ENCODE assay signal across 33 cellular contexts in the genomic region with DNA sequence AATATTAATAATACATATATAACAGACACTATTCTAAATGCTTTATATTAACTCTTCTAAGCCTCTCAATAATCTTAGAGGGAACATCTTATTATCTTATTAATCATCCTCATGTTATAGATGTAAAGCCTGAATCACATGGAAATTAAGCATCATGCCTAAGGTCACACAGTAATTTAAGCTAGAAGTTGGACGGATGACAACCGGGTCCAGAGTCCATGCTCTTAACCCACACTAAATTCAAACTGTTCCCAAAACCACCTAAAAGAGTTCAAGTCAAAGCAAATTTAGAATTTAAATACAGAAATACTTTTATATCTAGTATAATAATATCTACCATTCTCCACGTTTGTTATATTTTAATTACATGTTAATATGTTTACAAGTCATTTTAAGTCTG.
"Had no signal": no experiment of that assay in that cellular context is flagged by ENCODE, and none has a peak within 500 bp of the region (broad histone marks: within the 10 kb centered on the region; RNA-seq: fewer than 3 reads in every experiment).

No MANE protein-coding gene starts in this region.

- H3K27me3 Mint-ChIP-seq: activated CD4-positive, alpha-beta memory T cell treated with anti-CD3 and anti-CD28 coated beads, Interleukin-2, amount 10 ng/mL, durations not matched to agents 7 days and 5 days; activated naive CD4-positive, alpha-beta T cell treated with anti-CD3 and anti-CD28 coated beads, Interleukin-2, amount 50 U/mL, for 24 hours; activated naive CD8-positive, alpha-beta T cell treated with anti-CD3 and anti-CD28 coated beads for 36 hours; activated naive CD8-positive, alpha-beta T cell treated with anti-CD3 and anti-CD28 coated beads, Interleukin-2, amount 50 U/mL, for 24 hours; T-helper 17 cell had no signal

- H3K4me1 ChIP-seq: adrenal gland, body of pancreas had no signal

- H3K27ac ChIP-seq: adrenal gland, body of pancreas, gastrocnemius medialis, heart left ventricle, VCaP had no signal

- H3K4me3 Mint-ChIP-seq: activated CD4-positive, alpha-beta memory T cell treated with anti-CD3 and anti-CD28 coated beads, Interleukin-2, amount 10 ng/mL, durations not matched to agents 7 days and 5 days; activated CD4-positive, alpha-beta T cell treated with anti-CD3 and anti-CD28 coated beads, Interleukin-2, amount 10 ng/mL, durations not matched to agents 7 days and 5 days; activated naive CD4-positive, alpha-beta T cell treated with anti-CD3 and anti-CD28 coated beads for 36 hours; activated naive CD4-positive, alpha-beta T cell treated with anti-CD3 and anti-CD28 coated beads, Interleukin-2, amount 50 U/mL, for 24 hours; activated naive CD8-positive, alpha-beta T cell treated with anti-CD3 and anti-CD28 coated beads for 36 hours; activated naive CD8-positive, alpha-beta T cell treated with anti-CD3 and anti-CD28 coated beads, Interleukin-2, amount 50 U/mL, for 24 hours; activated T-cell treated with anti-CD3 and anti-CD28 coated beads, Interleukin-2, amount 50 U/mL, for 4 hours; T-helper 17 cell; T-helper 2 cell treated with Interferon-gamma antibody and Interleukin-4, amounts not matched to agents 5 μg/mL and 100 μg/mL, for 36 hours; WTC11 had no signal

- H3K27ac Mint-ChIP-seq: activated CD4-positive, alpha-beta memory T cell treated with anti-CD3 and anti-CD28 coated beads, Interleukin-2, amount 10 ng/mL, durations not matched to agents 7 days and 5 days; activated CD4-positive, alpha-beta T cell treated with anti-CD3 and anti-CD28 coated beads, Interleukin-2, amount 10 ng/mL, durations not matched to agents 7 days and 5 days; activated naive CD4-positive, alpha-beta T cell treated with anti-CD3 and anti-CD28 coated beads for 36 hours; activated naive CD4-positive, alpha-beta T cell treated with anti-CD3 and anti-CD28 coated beads, Interleukin-2, amount 50 U/mL, for 24 hours; activated naive CD8-positive, alpha-beta T cell treated with anti-CD3 and anti-CD28 coated beads for 36 hours; activated naive CD8-positive, alpha-beta T cell treated with anti-CD3 and anti-CD28 coated beads, Interleukin-2, amount 50 U/mL, for 24 hours; activated T-helper 2 cell treated with anti-CD3 and anti-CD28 coated beads, Interferon-gamma antibody, Interleukin-2, Interleukin-4, amounts not matched to agents 10 μg/mL and 5 μg/mL and 100 μg/mL, durations not matched to agents 14 hours and 24 hours and 36 hours; T-helper 17 cell; T-helper 2 cell treated with Interferon-gamma antibody and Interleukin-4, amounts not matched to agents 5 μg/mL and 100 μg/mL, for 36 hours; WTC11 had no signal

- H3K9me3 ChIP-seq: adrenal gland, body of pancreas, gastrocnemius medialis, heart left ventricle had no signal

- H3K36me3 ChIP-seq: adrenal gland, gastrocnemius medialis, heart left ventricle had no signal

- DNase-seq: activated CD4-positive, alpha-beta memory T cell treated with anti-CD3 and anti-CD28 coated beads, Interleukin-2, amount 10 ng/mL, durations not matched to agents 7 days and 5 days; activated CD4-positive, alpha-beta T cell treated with anti-CD3 and anti-CD28 coated beads for 1 hour; activated CD4-positive, alpha-beta T cell treated with anti-CD3 and anti-CD28 coated beads for 4 hours; activated CD4-positive, alpha-beta T cell treated with anti-CD3 and anti-CD28 coated beads, Interleukin-2, amount 10 ng/mL, durations not matched to agents 7 days and 5 days; activated CD4-positive, alpha-beta T cell treated with anti-CD3 and anti-CD28 coated beads, Interleukin-2, amount 50 U/mL, for 4 hours; activated CD8-positive, alpha-beta memory T cell treated with anti-CD3 and anti-CD28 coated beads for 24 hours; activated effector memory CD4-positive, alpha-beta T cell treated with anti-CD3 and anti-CD28 coated beads, Interleukin-2, amount 50 U/mL, for 16 hours; activated naive CD4-positive, alpha-beta T cell treated with anti-CD3 and anti-CD28 coated beads for 36 hours; activated naive CD8-positive, alpha-beta T cell treated with anti-CD3 and anti-CD28 coated beads for 36 hours; activated naive CD8-positive, alpha-beta T cell treated with anti-CD3 and anti-CD28 coated beads, Interleukin-2, amount 50 U/mL, for 24 hours; activated T-cell treated with anti-CD3 and anti-CD28 coated beads, Interleukin-2, amount 50 U/mL, for 4 hours; adrenal gland; amygdala; aorta; body of pancreas; caudate nucleus; cortex of kidney; dermis blood vessel endothelial cell; effector CD4-positive, alpha-beta T cell; foreskin fibroblast; gastrocnemius medialis; glutamatergic neuron; heart left ventricle; T-helper 1 cell; T-helper 17 cell; T1000 had no signal

- ATAC-seq: activated naive CD8-positive, alpha-beta T cell treated with anti-CD3 and anti-CD28 coated beads, Interleukin-2, amount 50 U/mL, for 24 hours; activated T-cell treated with anti-CD3 and anti-CD28 coated beads, Interleukin-2, amount 50 U/mL, for 4 hours; body of pancreas; esophagus mucosa; gastrocnemius medialis; heart left ventricle; T-helper 17 cell; WTC11 had no signal

- H3K36me3 Mint-ChIP-seq: activated naive CD4-positive, alpha-beta T cell treated with anti-CD3 and anti-CD28 coated beads, Interleukin-2, amount 50 U/mL, for 24 hours; activated naive CD8-positive, alpha-beta T cell treated with anti-CD3 and anti-CD28 coated beads for 36 hours; WTC11 had no signal

- H3K27me3 ChIP-seq: adrenal gland, body of pancreas, gastrocnemius medialis, heart left ventricle had no signal

- H3K9me3 Mint-ChIP-seq: activated CD4-positive, alpha-beta T cell treated with anti-CD3 and anti-CD28 coated beads, Interleukin-2, amount 10 ng/mL, durations not matched to agents 7 days and 5 days; activated naive CD4-positive, alpha-beta T cell treated with anti-CD3 and anti-CD28 coated beads, Interleukin-2, amount 50 U/mL, for 24 hours; activated naive CD8-positive, alpha-beta T cell treated with anti-CD3 and anti-CD28 coated beads, Interleukin-2, amount 50 U/mL, for 24 hours; activated T-helper 2 cell treated with anti-CD3 and anti-CD28 coated beads, Interferon-gamma antibody, Interleukin-2, Interleukin-4, amounts not matched to agents 10 μg/mL and 5 μg/mL and 100 μg/mL, durations not matched to agents 14 hours and 24 hours and 36 hours; T-helper 2 cell treated with Interferon-gamma antibody and Interleukin-4, amounts not matched to agents 5 μg/mL and 100 μg/mL, for 36 hours had no signal

- FAIRE-seq: colon had no signal

- H3K4me3 ChIP-seq: adrenal gland, body of pancreas, gastrocnemius medialis, heart left ventricle had no signal

- H3K4me1 Mint-ChIP-seq: activated CD4-positive, alpha-beta memory T cell treated with anti-CD3 and anti-CD28 coated beads, Interleukin-2, amount 10 ng/mL, durations not matched to agents 7 days and 5 days; activated CD4-positive, alpha-beta T cell treated with anti-CD3 and anti-CD28 coated beads, Interleukin-2, amount 10 ng/mL, durations not matched to agents 7 days and 5 days; activated naive CD8-positive, alpha-beta T cell treated with anti-CD3 and anti-CD28 coated beads, Interleukin-2, amount 50 U/mL, for 24 hours; WTC11 had no signal
